Comparison of ENCODE assay signal across 8 cellular contexts in the genomic region with DNA sequence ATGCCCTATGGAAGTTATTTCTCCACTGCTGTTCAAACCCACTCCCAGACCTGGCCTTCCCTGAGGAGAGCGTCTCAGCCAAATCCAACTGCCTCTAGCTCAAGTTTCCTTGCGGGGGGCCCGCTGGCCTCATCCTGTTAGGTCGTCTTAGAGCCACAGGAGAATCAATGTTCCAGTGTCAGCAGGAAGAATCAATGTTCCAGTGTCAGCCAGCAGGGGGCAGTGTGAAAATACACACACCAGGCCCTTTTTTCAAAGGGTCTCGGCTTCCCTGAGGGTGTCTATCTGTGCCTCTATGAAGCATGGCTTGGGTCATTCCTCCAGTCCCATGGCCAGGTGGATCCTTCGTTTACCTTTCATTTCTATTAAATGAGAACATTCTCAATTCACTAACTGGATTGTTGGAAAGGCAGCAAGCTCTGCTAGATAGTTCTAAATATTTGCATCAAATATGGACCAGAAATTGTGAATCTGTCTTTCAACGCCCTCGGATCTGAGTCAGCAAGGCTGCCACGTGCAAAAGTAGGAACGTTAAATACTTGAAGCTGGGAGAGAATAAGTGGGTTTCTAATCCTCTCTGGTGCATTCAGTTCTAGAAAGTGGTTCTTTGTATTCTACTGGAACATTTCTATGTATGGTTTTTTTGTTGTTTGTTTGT. TPM values are rescaled to one million over a fixed set of nuclear protein-coding genes. Genes with fewer than 3 reads are reported as not detected.
DNase-seq lines count a peak whose midpoint lies in the region; ATAC-seq and TF ChIP-seq lines count a peak whose summit lies in the region.

No MANE protein-coding gene starts in this region.

- peak; percentile 40 for ATAC-seq in HG02798 (IDR thresholded peaks at IDR 0.05; ENCODE audit: poor library complexity, unreplicated experiment)
- no peak for ATAC-seq in HG03108 (IDR thresholded peaks at IDR 0.05; ENCODE audit: unreplicated experiment)

- H3K27me3 ChIP-seq in ascending aorta, result no peaks in the 10 kb centered on the region

- DNase-seq in COLO668 (lab: John Stamatoyannopoulos, UW; ENCODE audit: unreplicated experiment) (peak; percentile 46), T-helper 22 cell (ENCODE audit: low read depth) (peak; percentile 17), ascending aorta (ENCODE audit: low spot score in 2 of 2) (no peak), kidney tubule cell (ENCODE audit: low spot score) (peak; percentile 30), cerebellum (ENCODE audit: low spot score) (no peak)
- DNase-seq in stimulated activated CD8-positive, alpha-beta memory T cell treated with anti-CD3 and anti-CD28 coated beads, Interleukin-12 subunit alpha, Interleukin-12 subunit beta, amount 100 ng/mL, for 24 hours (ENCODE audit: extremely low read depth), result peak; percentile 30

- intact Hi-C loops in ascending aorta (cut with DNase I), result no loop called here

- H3K4me3 ChIP-seq in ascending aorta, result no peak overlapping the region

- H3K27ac ChIP-seq in ascending aorta, result no peak overlapping the region

- H3K9me3 ChIP-seq in ascending aorta, result no peaks in the 10 kb centered on the region

- no peaks in the 10 kb centered on the region for H3K4me1 ChIP-seq in ascending aorta

- H3K36me3 ChIP-seq in ascending aorta, result no peaks in the 10 kb centered on the region

- TF ChIP-seq CTCF in ascending aorta (IDR thresholded peaks at IDR 0.05), result peak; percentile 22 to 66 (median 62)

RNA-seq across cellular contexts. Expression of gene PRND, which starts 19.2 kb away (rescaled TPM):
- not detected for total RNA-seq in ascending aorta
- total RNA-seq in cerebellum, result 2.7 TPM

RNA-seq across cellular contexts. Expression of gene PRNP, which starts 54.6 kb away (rescaled TPM):
- total RNA-seq in ascending aorta, result 72.5 TPM
- total RNA-seq in cerebellum, result 75.1 TPM

Comparison
In these comparisons a context has a peak if more than half of its experiments do, and no peak if none do; other contexts are left out.
1. DNase-seq: peak in COLO668 (single experiment), T-helper 22 cell (single experiment), kidney tubule cell (single experiment) and stimulated activated CD8-positive, alpha-beta memory T cell treated with anti-CD3 and anti-CD28 coated beads, Interleukin-12 subunit alpha, Interleukin-12 subunit beta, amount 100 ng/mL, for 24 hours (single experiment); none in ascending aorta (0 of 2) and cerebellum (single experiment).